ENCODE assay signal across 30 cellular contexts in genomic region chr10:97886264-97886663, GRCh38. TPM values are rescaled to one million over a fixed set of nuclear protein-coding genes. Genes with fewer than 3 reads are reported as not detected.
"Had no signal": no experiment of that assay in that cellular context is flagged by ENCODE, and none has a peak within 500 bp of the region (broad histone marks: within the 10 kb centered on the region; RNA-seq: fewer than 3 reads in every experiment).

No MANE protein-coding gene starts in this region.

- H3K4me1 ChIP-seq: heart right ventricle, left ventricle myocardium inferior, pancreas, psoas muscle, uterus had no signal

- H3K27me3 ChIP-seq: foreskin keratinocyte, pancreas, uterus had no signal

- H3K4me3 Mint-ChIP-seq: activated naive CD8-positive, alpha-beta T cell; activated T-cell treated with anti-CD3 and anti-CD28 coated beads, Interleukin-2, amount 50 U/mL, for 72 hours; central memory CD8-positive, alpha-beta T cell; nephron; T-helper 1 cell treated with Interleukin-12 subunit alpha and Interleukin-12 subunit beta and Interleukin-4 antibody, amounts not matched to agents 30 μg/mL and 1 μg/mL, for 36 hours had no signal

- H3K4me3 ChIP-seq: esophagus muscularis mucosa, heart right ventricle, left ventricle myocardium inferior, lung, pancreas, psoas muscle, thoracic aorta, uterus had no signal

- ATAC-seq: activated T-cell treated with anti-CD3 and anti-CD28 coated beads, Interleukin-2, amount 50 U/mL, for 72 hours; foreskin keratinocyte; heart right ventricle; pancreas; psoas muscle; right cardiac atrium; stimulated activated naive CD8-positive, alpha-beta T cell treated with anti-CD3 and anti-CD28 coated beads, Interleukin-15, Interleukin-2, amounts not matched to agents 100 U/mL and 50 U/mL, for 24 hours had no signal

- H3K36me3 ChIP-seq: esophagus muscularis mucosa, heart right ventricle, left ventricle myocardium inferior, pancreas, thoracic aorta, uterus had no signal

- H3K27ac ChIP-seq: esophagus muscularis mucosa, foreskin keratinocyte, heart right ventricle, left ventricle myocardium inferior, pancreas, psoas muscle, thoracic aorta, uterus, VCaP had no signal

- H3K9me3 Mint-ChIP-seq: activated T-cell treated with anti-CD3 and anti-CD28 coated beads, Interleukin-2, amount 50 U/mL, for 72 hours; central memory CD8-positive, alpha-beta T cell; nephron; T-helper 1 cell treated with Interleukin-12 subunit alpha and Interleukin-12 subunit beta and Interleukin-4 antibody, amounts not matched to agents 30 μg/mL and 1 μg/mL, for 36 hours had no signal

- DNase-seq: activated CD4-positive, alpha-beta T cell treated with anti-CD3 and anti-CD28 coated beads for 4 hours; activated CD4-positive, alpha-beta T cell treated with anti-CD3 and anti-CD28 coated beads, Interleukin-2, amount 50 U/mL, for 4 hours; activated effector memory CD4-positive, alpha-beta T cell treated with Interleukin-2 at 50 U/mL for 16 hours; activated naive CD4-positive, alpha-beta T cell treated with Interleukin-2 at 50 U/mL for 16 hours; activated T-cell treated with anti-CD3 and anti-CD28 coated beads for 4 hours; activated T-cell treated with anti-CD3 and anti-CD28 coated beads, Interleukin-2, amount 50 U/mL, for 72 hours; dermis blood vessel endothelial cell; effector CD4-positive, alpha-beta T cell; foreskin keratinocyte; heart right ventricle; left ventricle myocardium inferior; mesendoderm; pancreas; psoas muscle; right cardiac atrium; stimulated activated CD4-positive, alpha-beta T cell treated with anti-CD3 and anti-CD28 coated beads, Interleukin-12 subunit alpha, Interleukin-12 subunit beta, amount 100 ng/mL, for 4 hours; stimulated activated CD4-positive, alpha-beta T cell treated with anti-CD3 and anti-CD28 coated beads, Interleukin-4, amount 100 ng/mL, for 1 hour; stimulated activated naive CD8-positive, alpha-beta T cell treated with anti-CD3 and anti-CD28 coated beads, Interleukin-15, Interleukin-2, amounts not matched to agents 100 U/mL and 50 U/mL, for 24 hours; T-helper 9 cell; trophoblast cell; uterus had no signal

- H3K9me3 ChIP-seq: esophagus muscularis mucosa, heart right ventricle, left ventricle myocardium inferior, pancreas, psoas muscle, thoracic aorta, uterus had no signal

- H3K36me3 Mint-ChIP-seq: activated naive CD8-positive, alpha-beta T cell had no signal

- H3K27ac Mint-ChIP-seq: activated naive CD8-positive, alpha-beta T cell; activated T-cell treated with anti-CD3 and anti-CD28 coated beads, Interleukin-2, amount 50 U/mL, for 72 hours; nephron; T-helper 1 cell treated with Interleukin-12 subunit alpha and Interleukin-12 subunit beta and Interleukin-4 antibody, amounts not matched to agents 30 μg/mL and 1 μg/mL, for 36 hours had no signal

RNA-seq across cellular contexts. Expression of gene GOLGA7B, which starts 36.6 kb away (rescaled TPM):
- total RNA-seq: skeletal muscle tissue had no signal
